ENCODE assay signal across 8 cellular contexts in the genomic region with DNA sequence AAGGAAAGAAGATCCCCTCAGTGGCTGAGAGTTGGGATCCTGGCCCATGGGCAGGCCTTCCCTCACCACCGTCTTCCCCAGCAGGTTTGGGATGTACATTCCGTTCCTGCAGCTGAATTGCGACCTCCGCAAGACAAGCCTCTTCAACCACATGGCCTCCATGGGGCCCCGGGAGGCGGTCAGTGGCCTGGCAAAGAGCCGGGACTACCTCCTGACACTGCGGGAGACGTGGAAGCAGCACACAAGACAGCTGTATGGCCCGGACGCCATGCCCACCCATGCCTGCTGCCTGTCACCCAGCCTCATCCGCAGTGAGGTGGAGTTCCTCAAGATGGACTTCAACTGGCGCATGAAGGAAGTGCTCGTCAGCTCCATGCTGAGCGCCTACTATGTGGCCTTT.
"Had no signal": no experiment of that assay in that cellular context is flagged by ENCODE, and none has a peak within 500 bp of the region (broad histone marks: within the 10 kb centered on the region; RNA-seq: fewer than 3 reads in every experiment).

No MANE protein-coding gene starts in this region.

- H3K4me3 ChIP-seq: GM23248, HAP-1 had no signal

- H3K4me1 Mint-ChIP-seq: IgD-negative memory B cell had no signal

- H3K27me3 Mint-ChIP-seq: IgD-negative memory B cell had no signal

- H3K4me1 ChIP-seq: HAP-1 had no signal

- H3K9me3 ChIP-seq: HAP-1 had no signal

- H3K4me3 Mint-ChIP-seq: HFFc6, IgD-negative memory B cell had no signal

- H3K9me3 Mint-ChIP-seq: HFFc6, IgD-negative memory B cell had no signal

- DNase-seq: GM23248, GOT3, H7, HFFc6 had no signal

- ATAC-seq: HCT116, HepG2 had no signal

- H3K36me3 Mint-ChIP-seq: IgD-negative memory B cell had no signal

- H3K27ac Mint-ChIP-seq: HFFc6, IgD-negative memory B cell had no signal
